ENCODE assay signal across 9 cellular contexts in genomic region chr3:46936733-46937250, GRCh38. TPM values are rescaled to one million over a fixed set of nuclear protein-coding genes. Genes with fewer than 3 reads are reported as not detected.
A peak's percentile ranks its signal among the peaks of the same experiment; 100 is the strongest.
DNase-seq lines count a peak whose midpoint lies in the region; ATAC-seq and TF ChIP-seq lines count a peak whose summit lies in the region.
"Had no signal": no experiment of that assay in that cellular context is flagged by ENCODE, and none has a peak within 500 bp of the region (broad histone marks: within the 10 kb centered on the region; RNA-seq: fewer than 3 reads in every experiment).

No MANE protein-coding gene starts in this region.

- H3K9me2 ChIP-seq in PC-9 (ENCODE audit: insufficient read depth) = no peaks in the 10 kb centered on the region

- H3K27ac Mint-ChIP-seq in CD4-positive, alpha-beta T cell = peak overlapping the region; percentile 61

- H3K9me3 ChIP-seq in CD4-positive, alpha-beta T cell (ENCODE audit: control insufficient read depth, low read length) = no peaks in the 10 kb centered on the region
- no peaks in the 10 kb centered on the region for H3K9me3 ChIP-seq in PC-9 (ENCODE audit: insufficient read depth, low read depth)
- no peaks in the 10 kb centered on the region for H3K9me3 ChIP-seq in gastroesophageal sphincter
- H3K9me3 ChIP-seq in skeletal muscle tissue (ENCODE audit: control insufficient read depth in 3 of 3, low read length in 3 of 3) = no peaks in the 10 kb centered on the region

- POLR2A ChIA-PET in CD4-positive, alpha-beta T cell (lab: Charles Lee) = no interaction called here
- POLR2A ChIA-PET in PC-9 (lab: Charles Lee; ENCODE audit: unreplicated experiment) = interaction anchor here (0.6 kb wide), 1 partner anchor 63 kb away, joined by 4 read pairs; no protein-coding TSS in a partner anchor

- H3K36me3 ChIP-seq in PC-9 (ENCODE audit: low read depth) (no peaks in the 10 kb centered on the region), gastroesophageal sphincter (peaks cover 0 to 23% of the 10 kb centered on the region in 2 donors), skeletal muscle tissue (ENCODE audit: control insufficient read depth in 3 of 3, insufficient read depth in 3 of 3, low read length in 3 of 3) (peaks cover 16 to 24% (median 22%) of the 10 kb centered on the region in 3 donors)

- H3K27me3 ChIP-seq in CD4-positive, alpha-beta T cell (ENCODE audit: control insufficient read depth, insufficient read depth, low read length) = no peaks in the 10 kb centered on the region
- H3K27me3 ChIP-seq in PC-9 (ENCODE audit: insufficient read depth, low read depth) = no peaks in the 10 kb centered on the region
- H3K27me3 ChIP-seq in gastroesophageal sphincter = no peaks in the 10 kb centered on the region
- H3K27me3 ChIP-seq in skeletal muscle tissue (ENCODE audit: control insufficient read depth in 3 of 3, insufficient read depth in 3 of 3, low read length in 3 of 3) = no peaks in the 10 kb centered on the region

- no peaks in the 10 kb centered on the region; the same call in 1 of the 2 replicates for H4K20me1 ChIP-seq in PC-9 (ENCODE audit: insufficient read depth)

- peaks cover 29% of the 10 kb centered on the region for H3F3A ChIP-seq in PC-9 (ENCODE audit: insufficient read depth, low read depth)

- TF ChIP-seq CTCF in CD4-positive, alpha-beta T cell (IDR thresholded peaks at IDR 0.05) = no peak
- TF ChIP-seq CTCF in PC-9 (conservative IDR thresholded peaks at IDR 0.05) (no peak), gastroesophageal sphincter (IDR thresholded peaks at IDR 0.05) (no peak)

- no peak overlapping the region for H3K4me2 ChIP-seq in PC-9

- DNase-seq in CD4-positive, alpha-beta T cell = no peak
- DNase-seq in PC-9 (no peak), mucosa of gallbladder (ENCODE audit: low spot score) (no peak), islet precursor cell (no peak)
- DNase-seq in activated CD4-positive, alpha-beta T cell treated with anti-CD3 and anti-CD28 coated beads, Interleukin-2, amount 50 U/mL, for 48 hours = no peak
- DNase-seq: NCI-H345 had no signal

- no peak overlapping the region for H3K4me3 Mint-ChIP-seq in CD4-positive, alpha-beta T cell

- peaks cover 61% of the 10 kb centered on the region for H3K36me3 Mint-ChIP-seq in CD4-positive, alpha-beta T cell (ENCODE audit: low read depth)

- no peak for TF ChIP-seq POLR2A in gastroesophageal sphincter (IDR thresholded peaks at IDR 0.05)

- peak overlapping the region; percentile 50 to 54 (median 54) for H3K9ac ChIP-seq in skeletal muscle tissue (ENCODE audit: low read depth in 1 of 3, low read length in 3 of 3)

- peaks cover 36% of the 10 kb centered on the region for H3K4me1 Mint-ChIP-seq in CD4-positive, alpha-beta T cell (ENCODE audit: low read depth)

- H3K79me2 ChIP-seq in PC-9 (ENCODE audit: low read depth) = peaks cover 49% of the 10 kb centered on the region

- no peak overlapping the region for H3K4me3 ChIP-seq in PC-9
- H3K4me3 ChIP-seq in gastroesophageal sphincter = no peak overlapping the region
- H3K4me3 ChIP-seq in skeletal muscle tissue (ENCODE audit: low read length in 3 of 3) = no peak overlapping the region

- ATAC-seq in CD4-positive, alpha-beta T cell (ENCODE audit: poor library complexity) = no peak
- ATAC-seq in gastroesophageal sphincter = no peak
- ATAC-seq in GM19452 (IDR thresholded peaks at IDR 0.05; ENCODE audit: unreplicated experiment) = no peak

- no TSS peak for BruUV-seq in PC-9 (replicated peaks; lab: Mats Ljungman, UMichigan)

- no peak for TF ChIP-seq EP300 in gastroesophageal sphincter (IDR thresholded peaks at IDR 0.05)

- peaks cover 48% of the 10 kb centered on the region for H3K4me1 ChIP-seq in PC-9 (replicated peaks; ENCODE audit: insufficient read depth)
- H3K4me1 ChIP-seq in gastroesophageal sphincter = peaks cover 13 to 88% (median 49%) of the 10 kb centered on the region in 3 donors
- peaks cover 62 to 89% (median 77%) of the 10 kb centered on the region in 3 donors for H3K4me1 ChIP-seq in skeletal muscle tissue (ENCODE audit: control insufficient read depth in 3 of 3, insufficient read depth in 3 of 3, low read length in 3 of 3)

- intact Hi-C loops in CD4-positive, alpha-beta T cell (cut with DNase I, micrococcal nuclease) = no loop called here
- intact Hi-C loops in PC-9 (cut with micrococcal nuclease; ENCODE audit: unreplicated experiment) = no loop called here

- no peak overlapping the region for H3K27ac ChIP-seq in CD4-positive, alpha-beta T cell (ENCODE audit: low read depth, low read length)
- H3K27ac ChIP-seq in PC-9 = 0 out of 2 replicates have a peak overlapping the region, but pooled peaks have one; percentile 20
- H3K27ac ChIP-seq in gastroesophageal sphincter = peak overlapping the region; percentile 56 to 90 (median 84)
- H3K27ac ChIP-seq in skeletal muscle tissue (ENCODE audit: low read depth, low read length) = peak overlapping the region; percentile 92

- no peak overlapping the region for H2AFZ ChIP-seq in PC-9

- WGBS in gastroesophageal sphincter (ENCODE audit: low coverage in 1 of 2), 2 donors = 60 to 79% methylated on average over 1 to 4 of the region's 5 CpGs

- H3K27me3 Mint-ChIP-seq in CD4-positive, alpha-beta T cell = no peaks in the 10 kb centered on the region

- CTCF ChIA-PET in CD4-positive, alpha-beta T cell (lab: Charles Lee) = no interaction called here
- CTCF ChIA-PET in PC-9 (lab: Charles Lee) = interaction anchor here (1.8 to 2.0 kb wide), 2 partner anchors 11 to 45 kb away, joined by 11 to 12 read pairs; no protein-coding TSS in a partner anchor

- H3K9me3 Mint-ChIP-seq in CD4-positive, alpha-beta T cell = no peaks in the 10 kb centered on the region

RNA-seq across cellular contexts. Expression of gene CCDC12, which starts 39.8 kb away (rescaled TPM):
- total RNA-seq in CD4-positive, alpha-beta T cell = 10 to 100 TPM; 57.5 to 59.5 TPM
- 39.3 and 43.1 TPM in 2 replicates for total RNA-seq in PC-9 (2021)
- 10 to 100 TPM; 14.3 to 52.2 (median 42.0) TPM for total RNA-seq in gastroesophageal sphincter
- total RNA-seq in skeletal muscle tissue = 27.1 TPM
- total RNA-seq in mucosa of gallbladder = 50.0 TPM

RNA-seq across cellular contexts. Expression of gene NBEAL2, which starts 42.7 kb away (rescaled TPM):
- 100 to 1,000 TPM; 163 to 170 TPM for total RNA-seq in CD4-positive, alpha-beta T cell
- total RNA-seq in PC-9 (2021) (69.7 and 81.0 TPM in 2 replicates), gastroesophageal sphincter (10 to 100 TPM; 12.3 to 23.2 (median 20.4) TPM), skeletal muscle tissue (5.2 TPM), mucosa of gallbladder (150 TPM)

RNA-seq across cellular contexts. Expression of gene PTH1R, which starts 59.3 kb away (rescaled TPM):
- total RNA-seq in CD4-positive, alpha-beta T cell = not detected
- total RNA-seq in PC-9 (2021) = not detected in 2 replicates
- total RNA-seq in gastroesophageal sphincter = 10 to 100 TPM in 3 of 4 donors, 1 to 10 TPM in 1; 7.8 to 18.5 (median 14.5) TPM
- 9.4 TPM for total RNA-seq in skeletal muscle tissue
- 11.7 TPM for total RNA-seq in mucosa of gallbladder
